In genomic region chr9:5553211-5553610, GRCh38 we compare ENCODE assay signal across 20 cellular contexts. TPM values are rescaled to one million over a fixed set of nuclear protein-coding genes. Genes with fewer than 3 reads are reported as not detected.
DNase-seq lines count a peak whose midpoint lies in the region; ATAC-seq and TF ChIP-seq lines count a peak whose summit lies in the region.
"Had no signal": no experiment of that assay in that cellular context is flagged by ENCODE, and none has a peak within 500 bp of the region (broad histone marks: within the 10 kb centered on the region; RNA-seq: fewer than 3 reads in every experiment).

No MANE protein-coding gene starts in this region.

- 53 to 74% (median 69%) methylated on average over 4 of the region's 4 CpGs for WGBS in stomach, 5 donors

- H3K27ac ChIP-seq in stomach: no peak overlapping the region
- H3K27ac ChIP-seq: sigmoid colon, VCaP had no signal

- no peak for ATAC-seq in GM19467 (IDR thresholded peaks at IDR 0.05; ENCODE audit: unreplicated experiment)
- ATAC-seq in GM21529 (IDR thresholded peaks at IDR 0.05; ENCODE audit: unreplicated experiment): no peak
- ATAC-seq: activated CD8-positive, alpha-beta T cell treated with anti-CD3 and anti-CD28 coated beads for 36 hours; activated naive CD8-positive, alpha-beta T cell treated with anti-CD3 and anti-CD28 coated beads, Interleukin-2, amount 50 U/mL, for 24 hours; T-cell had no signal

- intact Hi-C loops in stomach (cut with DNase I; ENCODE audit: low total_unique reads): no loop called here

- H3K9me3 ChIP-seq in stomach: no peaks in the 10 kb centered on the region
- H3K9me3 ChIP-seq: sigmoid colon, thoracic aorta had no signal

- TF ChIP-seq CTCF in chondrocyte (IDR thresholded peaks at IDR 0.05) (no peak), stomach (IDR thresholded peaks at IDR 0.05) (no peak)

- H3K4me1 Mint-ChIP-seq in chondrocyte (ENCODE audit: low read depth): peaks cover 53% of the 10 kb centered on the region

- no peaks in the 10 kb centered on the region for H3K9me3 Mint-ChIP-seq in chondrocyte (ENCODE audit: low read depth)
- H3K9me3 Mint-ChIP-seq: activated CD8-positive, alpha-beta T cell treated with anti-CD3 and anti-CD28 coated beads for 36 hours; activated naive CD8-positive, alpha-beta T cell treated with anti-CD3 and anti-CD28 coated beads, Interleukin-2, amount 50 U/mL, for 24 hours; T-cell had no signal

- H3K27ac Mint-ChIP-seq in chondrocyte (ENCODE audit: unreplicated experiment): peak overlapping the region; percentile 86
- H3K27ac Mint-ChIP-seq: activated CD8-positive, alpha-beta T cell treated with anti-CD3 and anti-CD28 coated beads for 36 hours; activated naive CD8-positive, alpha-beta T cell treated with anti-CD3 and anti-CD28 coated beads, Interleukin-2, amount 50 U/mL, for 24 hours had no signal

- peaks cover under 1% of the 10 kb centered on the region for H3K36me3 Mint-ChIP-seq in chondrocyte (ENCODE audit: low read depth)

- no peak for TF ChIP-seq EP300 in stomach (IDR thresholded peaks at IDR 0.05)

- peak; percentile 46 for DNase-seq in HS-5 (ENCODE audit: low read depth)
- no peak for DNase-seq in chondrocyte (ENCODE audit: low spot score)
- DNase-seq in iris pigment epithelial cell (ENCODE audit: low read depth): peak; percentile 85
- DNase-seq in germinal center (ENCODE audit: low spot score): no peak
- no peak for DNase-seq in stomach
- DNase-seq: activated CD8-positive, alpha-beta T cell treated with anti-CD3 and anti-CD28 coated beads for 36 hours; activated naive CD8-positive, alpha-beta T cell treated with anti-CD3 and anti-CD28 coated beads, Interleukin-2, amount 50 U/mL, for 24 hours; DMS79 treated with DMSO at 0.1 percent for 48 hours; hippocampal formation; Kasumi-1; kidney glomerular epithelial cell; NCI-H1417 treated with DMSO at 0.1 percent for 48 hours; NCI-H2171 treated with DMSO at 0.1 percent for 48 hours; nucleus accumbens; sigmoid colon; T-cell had no signal

- TF ChIP-seq POLR2A in stomach (IDR thresholded peaks at IDR 0.05): no peak

- peaks cover 0 to 13% (median 4%) of the 10 kb centered on the region in 4 donors for H3K4me1 ChIP-seq in stomach

- no peak overlapping the region for H3K4me3 Mint-ChIP-seq in chondrocyte (ENCODE audit: unreplicated experiment)
- H3K4me3 Mint-ChIP-seq: activated CD8-positive, alpha-beta T cell treated with anti-CD3 and anti-CD28 coated beads for 36 hours; activated naive CD8-positive, alpha-beta T cell treated with anti-CD3 and anti-CD28 coated beads, Interleukin-2, amount 50 U/mL, for 24 hours; T-cell had no signal

- no peak overlapping the region for H3K4me3 ChIP-seq in stomach
- H3K4me3 ChIP-seq: sigmoid colon, thoracic aorta had no signal

- no peaks in the 10 kb centered on the region for H3K27me3 Mint-ChIP-seq in chondrocyte (ENCODE audit: low read depth)
- H3K27me3 Mint-ChIP-seq: activated CD8-positive, alpha-beta T cell treated with anti-CD3 and anti-CD28 coated beads for 36 hours; activated naive CD8-positive, alpha-beta T cell treated with anti-CD3 and anti-CD28 coated beads, Interleukin-2, amount 50 U/mL, for 24 hours; T-cell had no signal

- no peaks in the 10 kb centered on the region for H3K27me3 ChIP-seq in stomach
- H3K27me3 ChIP-seq: sigmoid colon had no signal

- H3K36me3 ChIP-seq in stomach: no peaks in the 10 kb centered on the region
- H3K36me3 ChIP-seq: sigmoid colon, thoracic aorta had no signal

RNA-seq across cellular contexts. Expression of gene PDCD1LG2, which starts 42.9 kb away (rescaled TPM):
- total RNA-seq in chondrocyte (0.73 to 1.3 TPM (median 1.1 TPM) in 3 replicates), stomach (1 to 10 TPM in 3 of 5 donors, under 1 TPM in 1, not detected in 1; 0.18 to 2.3 (median 1.4) TPM)
- polyA plus RNA-seq in stomach: under 1 TPM in 2 of 3 donors, not detected in 1; 0.25 to 0.30 TPM

Comparison
In these comparisons a context has a peak if more than half of its experiments do, and no peak if none do; other contexts are left out.
1. DNase-seq: peak in HS-5 (single experiment) and iris pigment epithelial cell (single experiment); none in chondrocyte (single experiment), germinal center (single experiment) and stomach (single experiment).